In the genomic region with DNA sequence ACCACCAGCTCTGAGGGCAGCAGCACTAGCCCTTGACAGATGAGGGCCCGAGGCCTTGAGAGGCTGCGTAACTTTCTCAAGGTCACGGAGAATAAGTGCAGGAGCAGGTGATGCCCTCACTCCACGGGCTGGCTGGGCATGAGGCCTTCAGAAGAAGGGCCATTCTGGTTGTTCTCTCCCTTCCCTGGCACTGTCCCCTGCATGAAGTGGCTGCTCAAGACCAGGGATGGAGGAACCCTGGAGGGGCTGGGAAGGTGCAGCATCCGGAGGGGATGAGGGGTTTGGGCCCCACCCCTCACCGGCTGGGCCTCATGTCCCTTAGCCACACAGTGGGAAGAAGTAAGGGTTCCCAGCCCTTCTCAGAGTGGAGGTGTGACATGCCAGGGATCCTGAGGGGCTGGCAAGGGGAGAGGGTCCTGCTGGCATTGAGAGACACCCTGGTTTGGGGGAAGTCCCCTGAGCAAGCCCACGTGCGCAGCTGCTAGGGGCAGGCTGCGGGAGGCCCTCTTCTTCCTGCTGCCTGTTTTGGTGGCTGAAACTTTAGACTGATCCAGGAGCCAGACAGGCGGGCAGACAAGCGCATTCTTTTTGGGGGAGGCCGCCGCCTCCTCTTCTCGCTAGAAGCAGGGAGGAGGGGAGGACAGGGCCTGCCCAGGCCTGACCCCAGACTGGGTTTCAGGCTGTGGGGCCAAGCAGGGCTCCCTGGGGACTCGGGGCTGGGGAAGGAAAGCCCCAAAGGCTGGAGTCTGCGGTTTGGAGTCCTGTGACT, we compare ENCODE assay signal across 8 cellular contexts.
DNase-seq lines count a peak whose midpoint lies in the region; ATAC-seq and TF ChIP-seq lines count a peak whose summit lies in the region.

No MANE protein-coding gene starts in this region.

- 15 to 33% methylated on average over 2 to 4 of the region's 16 CpGs for WGBS in esophagus squamous epithelium, 2 donors
- no CpG with 5 or more reads among the region's 16 CpGs for WGBS in trophoblast cell (ENCODE audit: extremely low coverage, insufficient coverage, insufficient read length)

- H3K79me1 ChIP-seq in trophoblast cell (ENCODE audit: low read length): no peaks in the 10 kb centered on the region

- no peak for TF ChIP-seq POLR2A in esophagus squamous epithelium (IDR thresholded peaks at IDR 0.05)

- H3K79me2 ChIP-seq in trophoblast cell (ENCODE audit: control insufficient read depth, insufficient read depth, low read length, poor library complexity): no peaks in the 10 kb centered on the region

- H3K9me3 ChIP-seq in esophagus squamous epithelium (no peaks in the 10 kb centered on the region), trophoblast cell (ENCODE audit: insufficient read depth, low read depth, low read length) (no peaks in the 10 kb centered on the region)

- H4K12ac ChIP-seq in trophoblast cell (ENCODE audit: low read depth, low read length): no peak overlapping the region

- no peak overlapping the region for H3K23ac ChIP-seq in trophoblast cell (ENCODE audit: low read length)

- DNase-seq in NCI-H2171 (lab: John Stamatoyannopoulos, UW): peak; percentile 82
- DNase-seq in esophagus squamous epithelium (lab: John Stamatoyannopoulos, UW): no peak
- no peak for DNase-seq in trophoblast cell
- no peak for DNase-seq in NCI-H510A (lab: John Stamatoyannopoulos, UW)
- DNase-seq in NCI-H2196 treated with DMSO at 0.1 percent for 48 hours (lab: John Stamatoyannopoulos, UW; ENCODE audit: unreplicated experiment): no peak
- no peak for DNase-seq in NCI-H524 treated with DMSO at 0.1 percent for 48 hours (lab: John Stamatoyannopoulos, UW)

- peaks cover 2 to 22% (median 6%) of the 10 kb centered on the region in 3 donors for H3K36me3 ChIP-seq in esophagus squamous epithelium
- peaks cover 5 to 21% of the 10 kb centered on the region in 2 experiments for H3K36me3 ChIP-seq in trophoblast cell (ENCODE audit: control insufficient read depth in 1 of 2, insufficient read depth in 2 of 2, low read length in 2 of 2)

- H3K18ac ChIP-seq in trophoblast cell (ENCODE audit: low read length): no peak overlapping the region

- H3K4ac ChIP-seq in trophoblast cell (ENCODE audit: low read depth, low read length): no peak overlapping the region

- H3K4me1 ChIP-seq in esophagus squamous epithelium (peaks cover 29 to 70% (median 38%) of the 10 kb centered on the region in 3 donors), trophoblast cell (ENCODE audit: control insufficient read depth in 1 of 2, insufficient read depth in 2 of 2, low read length in 2 of 2) (peaks cover 3 to 14% of the 10 kb centered on the region in 2 experiments)

- H2BK5ac ChIP-seq in trophoblast cell (ENCODE audit: low read depth, low read length, poor library complexity): no peak overlapping the region

- H2BK12ac ChIP-seq in trophoblast cell (ENCODE audit: low read length): no peak overlapping the region

- no peak overlapping the region for H4K91ac ChIP-seq in trophoblast cell (ENCODE audit: low read depth, low read length)

- intact Hi-C loops in esophagus squamous epithelium (cut with DNase I): loop anchor here (10.0 kb wide), 1 partner anchor 79 kb away; a partner anchor contains a TSS

- H3K4me3 ChIP-seq in esophagus squamous epithelium (no peak overlapping the region), trophoblast cell (ENCODE audit: low read depth, low read length) (no peak overlapping the region)

- H3K4me2 ChIP-seq in trophoblast cell (ENCODE audit: low read length): no peak overlapping the region

- no peak overlapping the region for H4K8ac ChIP-seq in trophoblast cell (ENCODE audit: low read depth, low read length)

- H3K27ac ChIP-seq in esophagus squamous epithelium: peak overlapping the region; percentile 73 to 88 (median 82)
- H3K27ac ChIP-seq in trophoblast cell (ENCODE audit: low read depth, low read length): no peak overlapping the region

- no peaks in the 10 kb centered on the region for H3K27me3 ChIP-seq in esophagus squamous epithelium
- no peaks in the 10 kb centered on the region for H3K27me3 ChIP-seq in trophoblast cell (ENCODE audit: insufficient read depth, low read length)

- no peak overlapping the region for H2BK120ac ChIP-seq in trophoblast cell (ENCODE audit: insufficient read depth, low read length, poor library complexity)

- no peak for TF ChIP-seq CTCF in esophagus squamous epithelium (IDR thresholded peaks at IDR 0.05)

- peak overlapping the region; percentile 2 for H3K14ac ChIP-seq in trophoblast cell (ENCODE audit: low read length)

- ATAC-seq in GM18519 (IDR thresholded peaks at IDR 0.05; ENCODE audit: low FRiP score, unreplicated experiment): peak; percentile 66
- ATAC-seq in HG02642 (IDR thresholded peaks at IDR 0.05; ENCODE audit: poor library complexity, unreplicated experiment): peak; percentile 75

- H2AFZ ChIP-seq in trophoblast cell (ENCODE audit: insufficient read depth, low read length, poor library complexity): no peak overlapping the region

- H3K9ac ChIP-seq in trophoblast cell (ENCODE audit: low read length): no peak overlapping the region

- H2AK5ac ChIP-seq in trophoblast cell (ENCODE audit: low read length): no peak overlapping the region
